Comparison of ENCODE assay signal across 15 cellular contexts in the genomic region with DNA sequence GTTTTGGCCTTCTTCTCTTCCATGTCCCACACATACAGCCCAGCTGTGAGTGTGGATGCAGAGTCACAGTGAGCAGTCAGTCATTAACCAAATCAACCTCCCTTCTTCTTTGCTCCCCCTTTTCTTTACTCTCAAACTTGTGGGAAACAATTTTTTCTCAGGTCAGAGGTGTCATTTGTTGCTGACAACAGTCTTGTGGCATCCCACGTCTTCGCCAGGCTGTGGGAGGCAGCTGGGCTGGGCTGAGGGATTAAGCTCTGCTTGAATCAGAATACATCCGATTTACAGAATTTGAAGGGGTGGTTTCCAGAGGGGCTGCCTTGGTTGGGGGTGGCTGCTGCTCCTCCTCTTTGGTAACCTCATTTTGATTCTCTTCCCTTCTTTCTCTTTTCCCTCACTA. TPM values are rescaled to one million over a fixed set of nuclear protein-coding genes. Genes with fewer than 3 reads are reported as not detected.
"Had no signal": no experiment of that assay in that cellular context is flagged by ENCODE, and none has a peak within 500 bp of the region (broad histone marks: within the 10 kb centered on the region; RNA-seq: fewer than 3 reads in every experiment).

No MANE protein-coding gene starts in this region.

- H3K27me3 ChIP-seq: body of pancreas, gastroesophageal sphincter, ovary, thyroid gland, uterus had no signal

- DNase-seq: activated CD4-positive, alpha-beta T cell treated with anti-CD3 and anti-CD28 coated beads, Interleukin-2, amount 50 U/mL, for 1 hour; activated naive CD4-positive, alpha-beta T cell treated with anti-CD3 and anti-CD28 coated beads, Interleukin-2, amount 10 ng/mL, durations not matched to agents 7 days and 5 days; body of pancreas; central memory CD4-positive, alpha-beta T cell; effector memory CD8-positive, alpha-beta T cell; nephron progenitor cell; ovary; thyroid gland; uterus had no signal

- H3K27ac ChIP-seq: body of pancreas, coronary artery, epithelial cell of prostate, gastroesophageal sphincter, ovary, skin epidermis, thyroid gland, uterus had no signal

- H3K4me3 ChIP-seq: body of pancreas, coronary artery, gastroesophageal sphincter, ovary, skin epidermis, thyroid gland, uterus had no signal

- H3K9me3 ChIP-seq: body of pancreas, gastroesophageal sphincter, ovary, thyroid gland, uterus had no signal

- H3K36me3 ChIP-seq: gastroesophageal sphincter, ovary, thyroid gland, uterus had no signal

- H3K4me1 ChIP-seq: body of pancreas, gastroesophageal sphincter, thyroid gland, uterus had no signal

RNA-seq across cellular contexts. Expression of a gene that starts 40.5 kb away (rescaled TPM):
- total RNA-seq: activated T-helper 2 cell treated with anti-CD3 and anti-CD28 coated beads, Interferon-gamma antibody, Interleukin-2, Interleukin-4, amounts not matched to agents 10 μg/mL and 5 μg/mL and 100 μg/mL, durations not matched to agents 14 hours and 24 hours and 36 hours; lung microvascular endothelial cell had no signal
